Comparison of ENCODE assay signal across 8 cellular contexts in the genomic region with DNA sequence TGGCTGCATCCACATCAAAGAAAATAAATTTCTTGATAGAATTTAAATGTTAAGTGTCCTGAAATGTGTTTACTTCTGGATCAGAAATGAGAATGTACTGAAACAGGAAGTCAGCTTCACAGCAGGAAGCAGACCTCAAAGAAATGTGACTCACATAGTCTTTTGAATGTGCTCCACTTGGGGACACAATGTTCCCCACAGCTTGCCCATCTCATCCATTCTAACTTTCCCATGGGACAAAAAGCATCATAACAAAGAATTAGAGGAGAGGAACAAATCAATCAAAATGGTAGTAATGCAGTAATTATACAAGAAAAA.
DNase-seq lines count a peak whose midpoint lies in the region; ATAC-seq and TF ChIP-seq lines count a peak whose summit lies in the region.

No MANE protein-coding gene starts in this region.

- peak overlapping the region; percentile 75 for H2AFZ ChIP-seq in mammary epithelial cell (ENCODE audit: low read depth, low read length)
- H2AFZ ChIP-seq in mesenchymal stem cell (ENCODE audit: low read depth, low read length), result no peak overlapping the region

- in situ Hi-C loops in mammary epithelial cell (cut with MboI; ENCODE audit: low sequenced_read_pairs in 2 of 2), result no loop called here

- CTCF ChIA-PET in mammary epithelial cell (lab: Charles Lee; ENCODE audit: low non-redundant PET), result no interaction called here

- no peak overlapping the region for H2BK120ac ChIP-seq in mesenchymal stem cell (ENCODE audit: low read depth, low read length)

- no peak overlapping the region for H2AK5ac ChIP-seq in mesenchymal stem cell (ENCODE audit: low read length, severe bottlenecking)

- no peak for TF ChIP-seq CTCF in mammary epithelial cell (conservative IDR thresholded peaks at IDR 0.05 in 1 of 2, IDR thresholded peaks at IDR 0.05 in 1 of 2; ENCODE audit: extremely low read depth in 1 of 2, insufficient read depth in 1 of 2, low read depth in 1 of 2, low read length in 2 of 2)

- H3K9ac ChIP-seq in mammary epithelial cell (ENCODE audit: insufficient read depth, low read length) (no peak overlapping the region), mesenchymal stem cell (ENCODE audit: low read length) (no peak overlapping the region)

- H3K4me1 ChIP-seq in mammary epithelial cell (ENCODE audit: insufficient read depth, low read length) (peaks cover 13% of the 10 kb centered on the region), mesenchymal stem cell (ENCODE audit: control insufficient read depth, insufficient read depth, low read depth, low read length) (peaks cover 3% of the 10 kb centered on the region)

- H3K79me1 ChIP-seq in mesenchymal stem cell (replicated peaks; ENCODE audit: low read length, poor library complexity, severe bottlenecking), result no peaks in the 10 kb centered on the region

- ATAC-seq in HG03095 (IDR thresholded peaks at IDR 0.05; ENCODE audit: unreplicated experiment), result no peak

- H3K4me2 ChIP-seq in mammary epithelial cell (ENCODE audit: insufficient read depth, low read depth, low read length), result peak overlapping the region; percentile 51
- no peak overlapping the region for H3K4me2 ChIP-seq in mesenchymal stem cell (ENCODE audit: low read length, poor library complexity, severe bottlenecking)

- H3K18ac ChIP-seq in mesenchymal stem cell (ENCODE audit: low read depth in 1 of 2, low read length in 2 of 2), result no peak overlapping the region

- H3K27me3 ChIP-seq in mammary epithelial cell (ENCODE audit: insufficient read depth, low read length) (no peaks in the 10 kb centered on the region), mesenchymal stem cell (ENCODE audit: control insufficient read depth in 1 of 2, insufficient read depth in 1 of 2, low read length in 2 of 2) (no peaks in the 10 kb centered on the region)

- BruUV-seq in mammary epithelial cell (replicated peaks; lab: Mats Ljungman, UMichigan), result no TSS peak

- H2BK12ac ChIP-seq in mesenchymal stem cell (ENCODE audit: low read length in 2 of 2), result no peak overlapping the region

- intact Hi-C loops in mammary epithelial cell (cut with micrococcal nuclease), result no loop called here

- H2BK5ac ChIP-seq in mesenchymal stem cell (ENCODE audit: low read depth, low read length, poor library complexity, severe bottlenecking), result no peak overlapping the region

- dilution Hi-C loops in mammary epithelial cell (cut with HindIII; ENCODE audit: low sequenced_read_pairs), result no loop called here

- no peak overlapping the region for H4K8ac ChIP-seq in mesenchymal stem cell (ENCODE audit: low read length)

- H3K14ac ChIP-seq in mesenchymal stem cell (ENCODE audit: low read length in 2 of 2), result no peak overlapping the region

- H3K9me3 ChIP-seq in mammary epithelial cell (replicated peaks; ENCODE audit: insufficient read depth, low read length) (no peaks in the 10 kb centered on the region), mesenchymal stem cell (ENCODE audit: control insufficient read depth, low read length) (no peaks in the 10 kb centered on the region)

- no peaks in the 10 kb centered on the region for H4K20me1 ChIP-seq in mammary epithelial cell (ENCODE audit: insufficient read depth, low read length)

- H3K4me3 ChIP-seq in mammary epithelial cell (replicated peaks in 1 of 3; ENCODE audit: insufficient read depth in 1 of 3, low read depth in 2 of 3, low read length in 3 of 3) (no peak overlapping the region), mesenchymal stem cell (ENCODE audit: insufficient read depth in 1 of 2, low read depth in 1 of 2, low read length in 2 of 2) (no peak overlapping the region)

- H3K36me3 ChIP-seq in mammary epithelial cell (ENCODE audit: insufficient read depth, low read length), result no peaks in the 10 kb centered on the region
- H3K36me3 ChIP-seq in mesenchymal stem cell (ENCODE audit: control insufficient read depth in 1 of 2, insufficient read depth in 2 of 2, low read depth in 1 of 2, low read length in 2 of 2), result no peaks in the 10 kb centered on the region

- no peak overlapping the region for H4K91ac ChIP-seq in mesenchymal stem cell (ENCODE audit: low read length)

- DNase-seq in CD1c-positive myeloid dendritic cell (ENCODE audit: extremely low spot score), result peak; percentile 25
- DNase-seq in M059J (ENCODE audit: low read depth), result peak; percentile 56
- DNase-seq in mammary epithelial cell, result no peak
- DNase-seq in mesenchymal stem cell, result peak; percentile 68
- no peak for DNase-seq in NCI-H748 (lab: John Stamatoyannopoulos, UW; ENCODE audit: unreplicated experiment)
- DNase-seq in mesenteric fat pad (ENCODE audit: low spot score), result no peak
- no peak for DNase-seq in NCI-H1694 treated with DMSO at 0.1 percent for 48 hours (lab: John Stamatoyannopoulos, UW)

- no peak overlapping the region for H3K23ac ChIP-seq in mesenchymal stem cell (ENCODE audit: low read length in 2 of 2)

- no peak overlapping the region for H3K4ac ChIP-seq in mesenchymal stem cell (ENCODE audit: low read depth in 1 of 2, low read length in 2 of 2)

- H3K27ac ChIP-seq in mammary epithelial cell (ENCODE audit: insufficient read depth, low read depth, low read length) (no peak overlapping the region), mesenchymal stem cell (ENCODE audit: low read length, poor library complexity, severe bottlenecking) (no peak overlapping the region)

- H2BK15ac ChIP-seq in mesenchymal stem cell (ENCODE audit: low read depth, poor library complexity, severe bottlenecking), result no peak overlapping the region

- H3K79me2 ChIP-seq in mammary epithelial cell (ENCODE audit: insufficient read depth, low read length), result no peaks in the 10 kb centered on the region

Comparison
In these comparisons a context has a peak if more than half of its experiments do, and no peak if none do; other contexts are left out.
1. DNase-seq: peak in CD1c-positive myeloid dendritic cell (single experiment), M059J (single experiment) and mesenchymal stem cell (single experiment); none in mammary epithelial cell (single experiment), NCI-H748 (single experiment), mesenteric fat pad (single experiment) and NCI-H1694 treated with DMSO at 0.1 percent for 48 hours (single experiment).